ENCODE assay signal across 8 cellular contexts in the genomic region with DNA sequence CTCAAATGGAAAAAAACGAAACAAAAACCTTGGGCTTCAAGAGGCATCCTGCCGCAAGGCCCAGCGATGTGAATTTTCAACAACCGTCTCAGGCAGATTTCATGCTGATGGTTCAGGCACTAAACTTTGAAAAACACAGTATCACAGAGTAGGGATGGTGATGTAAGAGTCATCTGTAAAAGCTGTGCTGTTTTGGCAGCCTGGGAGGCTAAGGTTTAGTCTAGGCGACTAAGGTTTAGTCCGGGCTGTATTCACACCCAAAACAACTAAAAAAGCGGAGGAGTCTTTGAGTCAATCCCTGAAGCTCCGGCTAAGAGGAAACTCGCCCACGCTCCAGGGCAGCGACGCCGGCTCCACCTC. TPM values are rescaled to one million over a fixed set of nuclear protein-coding genes. Genes with fewer than 3 reads are reported as not detected.
DNase-seq lines count a peak whose midpoint lies in the region; ATAC-seq and TF ChIP-seq lines count a peak whose summit lies in the region.

No MANE protein-coding gene starts in this region.

- no peak overlapping the region for H3T11ph ChIP-seq in H9 (ENCODE audit: low read length)

- H3K27ac ChIP-seq in H9 (ENCODE audit: insufficient read length, low read depth, low read length) (no peak overlapping the region), right cardiac atrium (ENCODE audit: low read length) (peak overlapping the region; percentile 73), skin epidermis (peak overlapping the region in 20 of 21 experiments; percentile 22 to 90 (median 83))

- no peak overlapping the region for H3K18ac ChIP-seq in H9 (ENCODE audit: insufficient read length, low read depth, low read length)

- no peak overlapping the region for H2BK120ac ChIP-seq in H9 (ENCODE audit: low read depth, low read length, poor library complexity, severe bottlenecking)

- no peak overlapping the region for H2BK15ac ChIP-seq in H9 (ENCODE audit: low read depth, low read length)

- TF ChIP-seq CTCF in H9 (conservative IDR thresholded peaks at IDR 0.05) (no peak), GM10248 (IDR thresholded peaks at IDR 0.05; ENCODE audit: control extremely low read depth, extremely low read depth, low read depth, missing control alignments) (no peak)
- no peak for TF ChIP-seq CTCF in activated CD8-positive, alpha-beta T cell treated with anti-CD3 and anti-CD28 coated beads for 36 hours (IDR thresholded peaks at IDR 0.05)

- H2BK20ac ChIP-seq in H9 (ENCODE audit: low read depth, low read length, poor library complexity, severe bottlenecking): no peak overlapping the region

- no peak overlapping the region for H2AFZ ChIP-seq in H9 (ENCODE audit: low read length)

- H2BK5ac ChIP-seq in H9 (ENCODE audit: insufficient read length, low read length): no peak overlapping the region

- H3K27me3 Mint-ChIP-seq in H9 (ENCODE audit: low read depth): peaks cover 13% of the 10 kb centered on the region
- H3K27me3 Mint-ChIP-seq in activated CD8-positive, alpha-beta T cell treated with anti-CD3 and anti-CD28 coated beads for 36 hours: no peaks in the 10 kb centered on the region

- CTCF ChIA-PET in activated CD8-positive, alpha-beta T cell treated with anti-CD3 and anti-CD28 coated beads for 36 hours (lab: Charles Lee): interaction anchor here (1.1 to 1.7 kb wide), 3 partner anchors 9 to 19 kb away, joined by 3 to 5 read pairs (median 5); no protein-coding TSS in a partner anchor
- CTCF ChIA-PET in GM10248 (lab: Yijun Ruan, JAX): interaction anchor here (1.2 to 2.2 kb wide), 7 partner anchors 10 to 564 kb away, joined by 3 to 9 read pairs (median 6); no protein-coding TSS in a partner anchor

- no peaks in the 10 kb centered on the region for H3K9me3 Mint-ChIP-seq in H9
- H3K9me3 Mint-ChIP-seq in activated CD8-positive, alpha-beta T cell treated with anti-CD3 and anti-CD28 coated beads for 36 hours: no peaks in the 10 kb centered on the region

- H3K36me3 Mint-ChIP-seq in H9 (ENCODE audit: insufficient read depth in 1 of 3, low read depth in 3 of 3): peaks cover 2 to 15% (median 10%) of the 10 kb centered on the region in 3 experiments; a peak in 5 of 7 replicates
- H3K36me3 Mint-ChIP-seq in activated CD8-positive, alpha-beta T cell treated with anti-CD3 and anti-CD28 coated beads for 36 hours (ENCODE audit: low read depth): peaks cover 7% of the 10 kb centered on the region

- ATAC-seq in activated CD8-positive, alpha-beta T cell treated with anti-CD3 and anti-CD28 coated beads for 36 hours: no peak
- no peak for ATAC-seq in right cardiac atrium

- no peak for DNase-seq in H9
- DNase-seq in activated CD8-positive, alpha-beta T cell treated with anti-CD3 and anti-CD28 coated beads for 36 hours: no peak
- no peak for DNase-seq in right cardiac atrium
- DNase-seq in retina: no peak
- DNase-seq in GM10248 (ENCODE audit: extremely low spot score): no peak
- DNase-seq in HK-2 (ENCODE audit: unreplicated experiment): no peak
- DNase-seq in erythroblast (lab: John Stamatoyannopoulos, UW): no peak

- intact Hi-C loops in activated CD8-positive, alpha-beta T cell treated with anti-CD3 and anti-CD28 coated beads for 36 hours (cut with micrococcal nuclease): no loop called here
- intact Hi-C loops in right cardiac atrium (cut with DNase I): no loop called here

- POLR2A ChIA-PET in activated CD8-positive, alpha-beta T cell treated with anti-CD3 and anti-CD28 coated beads for 36 hours (lab: Charles Lee): interaction anchor here (1.4 to 1.5 kb wide), 2 partner anchors 14 to 408 kb away, joined by 3 to 4 read pairs; no protein-coding TSS in a partner anchor
- POLR2A ChIA-PET in GM10248 (lab: Yijun Ruan, JAX): interaction anchor here (0.5 to 0.6 kb wide), 2 partner anchors 65 to 1027 kb away, joined by 3 to 5 read pairs; no protein-coding TSS in a partner anchor

- no peaks in the 10 kb centered on the region for H3K27me3 ChIP-seq in H9 (ENCODE audit: insufficient read depth, low read length)
- no peaks in the 10 kb centered on the region for H3K27me3 ChIP-seq in right cardiac atrium (ENCODE audit: control insufficient read depth, insufficient read depth)

- no peak overlapping the region for H4K8ac ChIP-seq in H9 (replicated peaks; ENCODE audit: insufficient read length, low read depth, low read length)

- no CpG with 5 or more reads among the region's 13 CpGs for WGBS in H9 (ENCODE audit: extremely low coverage, insufficient read length, low lambda C conversion rate)
- WGBS in right cardiac atrium: 5% methylated on average over 13 of the region's 13 CpGs

- no peaks in the 10 kb centered on the region for H3K4me1 ChIP-seq in H9 (ENCODE audit: insufficient read depth, low read length)
- no peaks in the 10 kb centered on the region for H3K4me1 ChIP-seq in right cardiac atrium (ENCODE audit: control insufficient read depth, insufficient read depth, low read length)

- no peaks in the 10 kb centered on the region for H4K20me1 ChIP-seq in H9 (ENCODE audit: control insufficient read depth, insufficient read depth, insufficient read length)

- H3K4ac ChIP-seq in H9 (ENCODE audit: low read depth, low read length): no peak overlapping the region

- H2AK5ac ChIP-seq in H9 (ENCODE audit: insufficient read length, low read length): no peak overlapping the region

- no peak overlapping the region for H4K5ac ChIP-seq in H9 (ENCODE audit: insufficient read length, low read depth, low read length)

- H3K4me3 ChIP-seq in right cardiac atrium (ENCODE audit: low read length) (peak overlapping the region; percentile 44), skin epidermis (peak overlapping the region; percentile 69 to 98 (median 93))

- H3K4me2 ChIP-seq in H9 (ENCODE audit: insufficient read depth, insufficient read length, low read length): peak overlapping the region; percentile 79

- H3K79me2 ChIP-seq in H9 (ENCODE audit: insufficient read depth, low read length): peaks cover 2% of the 10 kb centered on the region; the same call in 1 of the 2 replicates

- peak overlapping the region; percentile 94 for H3K4me3 Mint-ChIP-seq in H9
- H3K4me3 Mint-ChIP-seq in activated CD8-positive, alpha-beta T cell treated with anti-CD3 and anti-CD28 coated beads for 36 hours: peak overlapping the region; percentile 79

- TF ChIP-seq POLR2A in erythroblast (IDR thresholded peaks at IDR 0.05; ENCODE audit: low read length): no peak

- no peak overlapping the region for H3K23ac ChIP-seq in H9 (ENCODE audit: insufficient read length, low read depth, low read length)

- H3K79me1 ChIP-seq in H9 (ENCODE audit: insufficient read depth, low read depth, low read length, poor library complexity, severe bottlenecking): no peaks in the 10 kb centered on the region

- H3K27ac Mint-ChIP-seq in H9: peak overlapping the region in 1 of 3 experiments; percentile 85; a peak in 3 of 7 replicates
- peak overlapping the region; percentile 84 for H3K27ac Mint-ChIP-seq in activated CD8-positive, alpha-beta T cell treated with anti-CD3 and anti-CD28 coated beads for 36 hours

- H3K9me3 ChIP-seq in H9 (ENCODE audit: control insufficient read depth, low read depth, low read length) (no peaks in the 10 kb centered on the region), right cardiac atrium (ENCODE audit: control insufficient read depth, low read length) (no peaks in the 10 kb centered on the region)

- H3K23me2 ChIP-seq in H9 (ENCODE audit: insufficient read length, low read depth, low read length, poor library complexity, severe bottlenecking): peaks cover 3% of the 10 kb centered on the region

- H4K91ac ChIP-seq in H9 (ENCODE audit: insufficient read length, low read depth, low read length): no peak overlapping the region

- H3K4me1 Mint-ChIP-seq in H9: peaks cover 26 to 29% of the 10 kb centered on the region in 2 experiments
- peaks cover 32% of the 10 kb centered on the region for H3K4me1 Mint-ChIP-seq in activated CD8-positive, alpha-beta T cell treated with anti-CD3 and anti-CD28 coated beads for 36 hours (ENCODE audit: low read depth)

- peak overlapping the region; percentile 64; the same call in 1 of the 2 replicates for H3K14ac ChIP-seq in H9 (ENCODE audit: insufficient read depth, low read length)

- H3K9ac ChIP-seq in H9 (ENCODE audit: extremely low read depth, insufficient read length, low read length): peak overlapping the region; percentile 41

- H2BK12ac ChIP-seq in H9 (ENCODE audit: insufficient read length, low read depth, low read length): no peak overlapping the region

- H3K56ac ChIP-seq in H9 (ENCODE audit: insufficient read length, low read depth, low read length): no peak overlapping the region

RNA-seq across cellular contexts. Expression of gene MINPP1, which starts 0.4 kb away (rescaled TPM):
- total RNA-seq in H9 (2021) (29.8 and 30.3 TPM in 2 replicates), right cardiac atrium (1 to 10 TPM; 6.7 to 8.1 (median 6.9) TPM)
- total RNA-seq in activated CD8-positive, alpha-beta T cell treated with anti-CD3 and anti-CD28 coated beads for 36 hours: 1 to 10 TPM; 6.0 to 7.1 TPM
- 6.0 TPM for polyA plus RNA-seq in right cardiac atrium
